ENCODE assay signal across 10 cellular contexts in the genomic region with DNA sequence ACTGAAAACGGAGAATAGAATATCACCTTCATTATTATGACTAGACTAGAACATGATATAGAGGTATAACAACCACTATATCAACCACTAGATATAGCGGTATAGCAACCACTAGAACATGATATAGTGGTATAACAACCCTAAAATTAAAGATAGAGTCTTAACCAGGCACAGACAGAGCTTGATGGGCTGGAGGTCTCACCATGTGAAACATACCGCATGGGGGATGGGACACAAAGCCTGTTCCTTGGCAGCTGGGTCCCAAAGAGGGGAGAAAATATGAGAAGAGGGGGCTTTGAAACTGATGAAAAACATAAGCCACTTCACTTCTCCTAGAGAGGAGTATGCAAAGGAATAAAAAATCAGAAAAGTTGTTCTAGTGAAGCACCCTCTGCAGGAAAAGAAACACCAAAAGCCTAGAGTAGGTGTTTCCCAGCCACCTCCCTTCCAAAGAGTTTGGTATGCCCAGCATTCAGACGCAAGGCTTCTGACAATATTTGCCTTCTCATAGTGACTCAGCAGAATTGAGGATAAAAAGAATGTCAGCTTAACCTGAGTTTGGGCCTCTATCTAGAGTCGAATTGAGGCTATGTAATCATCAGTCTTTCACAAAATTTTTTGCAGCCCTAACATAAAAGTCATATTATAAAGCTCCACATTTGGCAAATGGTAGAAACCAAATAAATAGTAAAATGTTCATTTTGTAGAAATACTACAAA.
DNase-seq lines count a peak whose midpoint lies in the region; ATAC-seq lines count a peak whose summit lies in the region.
"Had no signal": no experiment of that assay in that cellular context is flagged by ENCODE, and none has a peak within 500 bp of the region (broad histone marks: within the 10 kb centered on the region; RNA-seq: fewer than 3 reads in every experiment).

No MANE protein-coding gene starts in this region.

- DNase-seq in GM04503 (ENCODE audit: low read depth) (peak; percentile 54), NCI-H226 (peak; percentile 38), dermis blood vessel endothelial cell (peak; percentile 2), non-pigmented ciliary epithelial cell (ENCODE audit: low read depth) (peak; percentile 42), hepatic stellate cell (ENCODE audit: low spot score) (no peak)
- DNase-seq: left cardiac atrium, Peyer's patch had no signal

- ATAC-seq in GM18861 (IDR thresholded peaks at IDR 0.05; ENCODE audit: unreplicated experiment), result no peak
- ATAC-seq in HG02678 (IDR thresholded peaks at IDR 0.05; ENCODE audit: unreplicated experiment), result no peak
- ATAC-seq in HG02623 (IDR thresholded peaks at IDR 0.05; ENCODE audit: unreplicated experiment), result no peak
